In genomic region chrX:3257471-3257870, GRCh38 we compare ENCODE assay signal across 2 cellular contexts.
TF ChIP-seq lines count a peak whose summit lies in the region.

No MANE protein-coding gene starts in this region.

TF ChIP-seq in SK-N-SH, 30 proteins besides CTCF, POLR2A, EP300 and RAD21 (continued from another document):
- TF ChIP-seq SMC3 (IDR thresholded peaks at IDR 0.05; ENCODE audit: low read depth, low read length) (no peak), CHD2 (IDR thresholded peaks at IDR 0.05; ENCODE audit: low read length, partially characterized antibody) (no peak), TEAD4 (IDR thresholded peaks at IDR 0.05; ENCODE audit: borderline replicate concordance, insufficient read depth) (no peak), NFIC (IDR thresholded peaks at IDR 0.05; ENCODE audit: borderline replicate concordance) (no peak), ELF1 (IDR thresholded peaks at IDR 0.05) (no peak), POLR2AphosphoS5 (IDR thresholded peaks at IDR 0.05; ENCODE audit: low read depth, low read length) (no peak), NRF1 (IDR thresholded peaks at IDR 0.05; ENCODE audit: low read depth, low read length) (no peak), RFX5 (IDR thresholded peaks at IDR 0.05; ENCODE audit: low read length) (no peak), TAF1 (IDR thresholded peaks at IDR 0.05; ENCODE audit: borderline replicate concordance, low read depth, low read length) (no peak)
TF ChIP-seq in SK-N-SH: peak in this region for 0.

TF ChIP-seq in SK-N-SH treated with all-trans-retinoic acid at 6 μM for 48 hours, 23 proteins besides CTCF, POLR2A, EP300 and RAD21 (continued from another document):
- no peak for TF ChIP-seq TSHZ2 (CRISPR knock-in tag; IDR thresholded peaks at IDR 0.05)
- TF ChIP-seq CSRNP3 (CRISPR knock-in tag; IDR thresholded peaks at IDR 0.05) = no peak
- no peak for TF ChIP-seq OSR1 (CRISPR knock-in tag; IDR thresholded peaks at IDR 0.05)
